Comparison of ENCODE assay signal across 11 cellular contexts in genomic region chr11:22634897-22635629, GRCh38. TPM values are rescaled to one million over a fixed set of nuclear protein-coding genes. Genes with fewer than 3 reads are reported as not detected.
DNase-seq lines count a peak whose midpoint lies in the region; ATAC-seq, FAIRE-seq and TF ChIP-seq lines count a peak whose summit lies in the region.
"Had no signal": no experiment of that assay in that cellular context is flagged by ENCODE, and none has a peak within 500 bp of the region (broad histone marks: within the 10 kb centered on the region; RNA-seq: fewer than 3 reads in every experiment).

No MANE protein-coding gene starts in this region.

- H3K27me3 ChIP-seq in astrocyte (ENCODE audit: insufficient read depth, low read length) (no peaks in the 10 kb centered on the region), right lobe of liver (no peaks in the 10 kb centered on the region)

- no peak overlapping the region for H3K4me2 ChIP-seq in astrocyte (ENCODE audit: low read length)

- 38% methylated on average over 1 of the region's 3 CpGs for WGBS in right lobe of liver (ENCODE audit: insufficient coverage, low coverage, low lambda C conversion rate, missing lambda C conversion rate)

- H3K36me3 Mint-ChIP-seq in astrocyte (ENCODE audit: low read depth, unreplicated experiment) = no peaks in the 10 kb centered on the region
- H3K36me3 Mint-ChIP-seq: immature natural killer cell had no signal

- H3K4me1 ChIP-seq in astrocyte (ENCODE audit: insufficient read depth, low read length) (no peaks in the 10 kb centered on the region), right lobe of liver (peaks cover 0 to 8% (median 0%) of the 10 kb centered on the region in 4 donors)

- TF ChIP-seq CTCF in astrocyte (IDR thresholded peaks at IDR 0.05; ENCODE audit: insufficient read depth, low read depth, low read length) = no peak
- no peak for TF ChIP-seq CTCF in right lobe of liver (IDR thresholded peaks at IDR 0.05)

- intact Hi-C loops in right lobe of liver (cut with DNase I) = no loop called here

- ATAC-seq in right lobe of liver = peak; percentile 64 to 83 (median 74)
- no peak for ATAC-seq in GM19463 (IDR thresholded peaks at IDR 0.05; ENCODE audit: unreplicated experiment)
- no peak for ATAC-seq in HG03135 (IDR thresholded peaks at IDR 0.05; ENCODE audit: unreplicated experiment)
- ATAC-seq in GM21367 (IDR thresholded peaks at IDR 0.05; ENCODE audit: unreplicated experiment) = no peak

- DNase-seq in EH (ENCODE audit: low read depth) = peak; percentile 16
- peak; percentile 27 for DNase-seq in NAMALWA (ENCODE audit: low spot score)
- DNase-seq in astrocyte (ENCODE audit: low read depth) = peak; percentile 7
- DNase-seq in right lobe of liver = peak; percentile 55 to 61 (median 58)
- DNase-seq in activated CD4-positive, alpha-beta T cell treated with anti-CD3 and anti-CD28 coated beads for 48 hours = no peak
- DNase-seq: immature natural killer cell had no signal

- no peaks in the 10 kb centered on the region for H3K9me3 Mint-ChIP-seq in astrocyte (ENCODE audit: unreplicated experiment)
- H3K9me3 Mint-ChIP-seq: immature natural killer cell had no signal

- H3K27ac Mint-ChIP-seq in astrocyte (ENCODE audit: unreplicated experiment) = peak overlapping the region; percentile 31
- H3K27ac Mint-ChIP-seq: immature natural killer cell had no signal

- no peak overlapping the region for H2AFZ ChIP-seq in astrocyte (ENCODE audit: low read depth, low read length)

- no peak for FAIRE-seq in astrocyte (lab: Jason Lieb, UNC)
- FAIRE-seq: colon had no signal

- H3K79me2 ChIP-seq in astrocyte (ENCODE audit: insufficient read depth, low read length) = no peaks in the 10 kb centered on the region

- H3K36me3 ChIP-seq in astrocyte (ENCODE audit: insufficient read depth, low read length) (no peaks in the 10 kb centered on the region), right lobe of liver (no peaks in the 10 kb centered on the region)

- no peak overlapping the region for H3K4me3 ChIP-seq in astrocyte (ENCODE audit: insufficient read depth, low read depth, low read length)
- H3K4me3 ChIP-seq in right lobe of liver = no peak overlapping the region

- peaks cover 6% of the 10 kb centered on the region for H3K4me1 Mint-ChIP-seq in astrocyte (ENCODE audit: low read depth, unreplicated experiment)

- H4K20me1 ChIP-seq in astrocyte (ENCODE audit: insufficient read depth, low read length) = no peaks in the 10 kb centered on the region

- H3K9ac ChIP-seq in astrocyte (ENCODE audit: low read length) = no peak overlapping the region

- H3K4me3 Mint-ChIP-seq in astrocyte (ENCODE audit: unreplicated experiment) = no peak overlapping the region
- H3K4me3 Mint-ChIP-seq: immature natural killer cell had no signal

- H3K27me3 Mint-ChIP-seq in astrocyte (ENCODE audit: low read depth, unreplicated experiment) = no peaks in the 10 kb centered on the region

- H3K9me3 ChIP-seq in astrocyte (ENCODE audit: insufficient read depth, low read depth, low read length) (no peaks in the 10 kb centered on the region), right lobe of liver (no peaks in the 10 kb centered on the region)

- H3K27ac ChIP-seq in astrocyte (ENCODE audit: low read depth, low read length) = no peak overlapping the region
- peak overlapping the region in 1 of 3 donors; percentile 24 for H3K27ac ChIP-seq in right lobe of liver
- H3K27ac ChIP-seq: RWPE1 had no signal

- TF ChIP-seq POLR2A in right lobe of liver (IDR thresholded peaks at IDR 0.05) = no peak

RNA-seq across cellular contexts. Expression of gene FANCF, which starts 9.4 kb away (rescaled TPM):
- 7.9 and 10.0 TPM in 2 replicates for total RNA-seq in astrocyte
- total RNA-seq in right lobe of liver = 1 to 10 TPM; 4.1 to 5.1 (median 4.6) TPM

RNA-seq across cellular contexts. Expression of gene GAS2, which starts 31.3 kb away (rescaled TPM):
- 1.5 and 1.7 TPM in 2 replicates for total RNA-seq in astrocyte
- total RNA-seq in right lobe of liver = 10 to 100 TPM; 16.1 to 35.6 (median 27.8) TPM

Comparison
In these comparisons a context has a peak if more than half of its experiments do, and no peak if none do; other contexts are left out.
1. ATAC-seq: peak in right lobe of liver (4 of 4); none in GM19463 (single experiment), HG03135 (single experiment) and GM21367 (single experiment).